ENCODE assay signal across 14 cellular contexts in the genomic region with DNA sequence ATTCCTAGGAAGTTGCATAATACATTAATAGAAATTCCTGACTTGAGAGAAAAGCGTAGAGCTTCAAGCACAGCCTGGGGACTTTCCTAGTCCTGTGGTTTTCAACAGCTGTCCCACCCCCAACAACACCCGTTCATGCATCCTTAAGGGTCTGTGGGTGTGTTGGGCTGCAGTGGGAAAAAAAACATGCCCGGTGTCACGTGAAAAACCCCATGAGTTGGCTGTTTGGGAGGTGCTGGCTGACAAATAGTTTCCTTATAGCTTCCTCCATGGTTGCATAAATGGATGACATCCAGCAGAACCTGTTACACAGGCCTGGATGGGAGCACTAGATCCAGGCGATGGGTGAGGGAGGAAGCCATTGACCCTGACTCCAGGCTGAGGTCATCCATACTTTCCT. TPM values are rescaled to one million over a fixed set of nuclear protein-coding genes. Genes with fewer than 3 reads are reported as not detected.
A peak's percentile ranks its signal among the peaks of the same experiment; 100 is the strongest.
DNase-seq lines count a peak whose midpoint lies in the region; ATAC-seq, FAIRE-seq and TF ChIP-seq lines count a peak whose summit lies in the region.
"Had no signal": no experiment of that assay in that cellular context is flagged by ENCODE, and none has a peak within 500 bp of the region (broad histone marks: within the 10 kb centered on the region; RNA-seq: fewer than 3 reads in every experiment).

No MANE protein-coding gene starts in this region.

- H3K27me3 ChIP-seq in CD8-positive, alpha-beta memory T cell (ENCODE audit: insufficient read depth, low read length, poor library complexity, severe bottlenecking): no peaks in the 10 kb centered on the region

- FAIRE-seq in RCC 7860 (lab: Jason Lieb, UNC): no peak
- FAIRE-seq: GM12891 had no signal

- no peaks in the 10 kb centered on the region for H3K4me1 ChIP-seq in CD8-positive, alpha-beta memory T cell (ENCODE audit: insufficient read depth, low read length)
- H3K4me1 ChIP-seq: parathyroid adenoma had no signal

- no peaks in the 10 kb centered on the region for H3K9me3 ChIP-seq in CD8-positive, alpha-beta memory T cell (ENCODE audit: low read length)

- DNase-seq in Caki2 (ENCODE audit: low read depth): peak; percentile 60
- DNase-seq in RCC 7860 (ENCODE audit: low spot score): peak; percentile 85
- DNase-seq in epithelial cell of proximal tubule (ENCODE audit: low read depth): peak; percentile 79
- DNase-seq in myocyte (ENCODE audit: low read depth): peak; percentile 88
- no peak for DNase-seq in activated naive CD8-positive, alpha-beta T cell treated with anti-CD3 and anti-CD28 coated beads, Interleukin-2, amount 50 U/mL, for 24 hours
- DNase-seq in HUDEP-2 (lab: John Stamatoyannopoulos, UW; ENCODE audit: unreplicated experiment in 76 of 76): no peak
- no peak for DNase-seq in CD8-positive, alpha-beta memory T cell
- DNase-seq in effector CD4-positive, alpha-beta T cell: no peak
- DNase-seq: activated T-cell treated with anti-CD3 and anti-CD28 coated beads, Interleukin-2, amount 50 U/mL, for 4 hours; CD4-positive, CD25-positive, alpha-beta regulatory T cell; NCI-H1417 had no signal

- no peak for ATAC-seq in activated naive CD8-positive, alpha-beta T cell treated with anti-CD3 and anti-CD28 coated beads, Interleukin-2, amount 50 U/mL, for 24 hours
- ATAC-seq: activated T-cell treated with anti-CD3 and anti-CD28 coated beads, Interleukin-2, amount 50 U/mL, for 4 hours had no signal

- peaks cover 19% of the 10 kb centered on the region for H3K4me1 Mint-ChIP-seq in activated naive CD8-positive, alpha-beta T cell treated with anti-CD3 and anti-CD28 coated beads, Interleukin-2, amount 50 U/mL, for 24 hours
- peaks cover 4 to 13% (median 11%) of the 10 kb centered on the region in 3 donors for H3K4me1 Mint-ChIP-seq in CD8-positive, alpha-beta memory T cell

- H3K9me3 Mint-ChIP-seq in activated naive CD8-positive, alpha-beta T cell treated with anti-CD3 and anti-CD28 coated beads, Interleukin-2, amount 50 U/mL, for 24 hours: peaks cover 2% of the 10 kb centered on the region
- peaks cover 0 to 4% (median 2%) of the 10 kb centered on the region in 5 donors for H3K9me3 Mint-ChIP-seq in CD8-positive, alpha-beta memory T cell
- H3K9me3 Mint-ChIP-seq: activated T-cell treated with anti-CD3 and anti-CD28 coated beads, Interleukin-2, amount 50 U/mL, for 4 hours had no signal

- CTCF ChIA-PET in CD8-positive, alpha-beta memory T cell (lab: Charles Lee): interaction anchor here (1.1 kb wide), 1 partner anchor 13 kb away, joined by 3 read pairs; no protein-coding TSS in a partner anchor

- no peak for TF ChIP-seq CTCF in epithelial cell of proximal tubule (conservative IDR thresholded peaks at IDR 0.05; ENCODE audit: low read depth, low read length)

- in situ Hi-C loops in Caki2 (cut with HindIII; ENCODE audit: low pct_unique_long_range_greater_than_20kb, low sequenced_read_pairs): no loop called here

- H3K4me3 Mint-ChIP-seq in activated naive CD8-positive, alpha-beta T cell treated with anti-CD3 and anti-CD28 coated beads, Interleukin-2, amount 50 U/mL, for 24 hours: no peak overlapping the region
- no peak overlapping the region for H3K4me3 Mint-ChIP-seq in CD8-positive, alpha-beta memory T cell
- H3K4me3 Mint-ChIP-seq: activated T-cell treated with anti-CD3 and anti-CD28 coated beads, Interleukin-2, amount 50 U/mL, for 4 hours had no signal

- H3K36me3 Mint-ChIP-seq in activated naive CD8-positive, alpha-beta T cell treated with anti-CD3 and anti-CD28 coated beads, Interleukin-2, amount 50 U/mL, for 24 hours (ENCODE audit: low read depth): no peaks in the 10 kb centered on the region
- peaks cover 0 to 6% (median 0%) of the 10 kb centered on the region in 3 donors for H3K36me3 Mint-ChIP-seq in CD8-positive, alpha-beta memory T cell
- H3K36me3 Mint-ChIP-seq: CD4-positive, CD25-positive, alpha-beta regulatory T cell had no signal

- peaks cover 24% of the 10 kb centered on the region for H3K27me3 Mint-ChIP-seq in activated naive CD8-positive, alpha-beta T cell treated with anti-CD3 and anti-CD28 coated beads, Interleukin-2, amount 50 U/mL, for 24 hours
- H3K27me3 Mint-ChIP-seq in CD8-positive, alpha-beta memory T cell: peaks cover 12 to 44% of the 10 kb centered on the region in 2 donors

- H3K27ac Mint-ChIP-seq in activated naive CD8-positive, alpha-beta T cell treated with anti-CD3 and anti-CD28 coated beads, Interleukin-2, amount 50 U/mL, for 24 hours: no peak overlapping the region
- peak overlapping the region in 1 of 8 donors; percentile 28 for H3K27ac Mint-ChIP-seq in CD8-positive, alpha-beta memory T cell
- H3K27ac Mint-ChIP-seq: CD4-positive, CD25-positive, alpha-beta regulatory T cell had no signal

- no peaks in the 10 kb centered on the region for H3K36me3 ChIP-seq in CD8-positive, alpha-beta memory T cell (ENCODE audit: insufficient read depth, low read length)

- POLR2A ChIA-PET in CD8-positive, alpha-beta memory T cell (lab: Charles Lee): no interaction called here

- no peak overlapping the region for H3K4me3 ChIP-seq in epithelial cell of proximal tubule (ENCODE audit: low read depth, low read length)
- no peak overlapping the region for H3K4me3 ChIP-seq in CD8-positive, alpha-beta memory T cell (ENCODE audit: low read length)
- H3K4me3 ChIP-seq: coronary artery had no signal

- H3K27ac ChIP-seq in CD8-positive, alpha-beta memory T cell (ENCODE audit: low read depth, low read length): no peak overlapping the region
- H3K27ac ChIP-seq: coronary artery, parathyroid adenoma had no signal

RNA-seq across cellular contexts. Expression of gene SLC9A4, which starts 15.0 kb away (rescaled TPM):
- total RNA-seq in Caki2 (2014; rRNA removed; shearing (Covaris generic); ENCODE audit: low replicate concordance): not detected in 2 replicates
- total RNA-seq in epithelial cell of proximal tubule (0.36 and 0.40 TPM in 2 replicates), myocyte (0.24 and 0.42 TPM in 2 replicates)
- 0.14 TPM for polyA plus RNA-seq in myocyte (2012)
- total RNA-seq in CD8-positive, alpha-beta memory T cell: not detected
- polyA plus RNA-seq in CD8-positive, alpha-beta memory T cell: not detected
- total RNA-seq: CD4-positive, CD25-positive, alpha-beta regulatory T cell had no signal
- polyA plus RNA-seq: CD4-positive, CD25-positive, alpha-beta regulatory T cell had no signal

Comparison
In these comparisons a context has a peak if more than half of its experiments do, and no peak if none do; other contexts are left out.
1. DNase-seq: peak in Caki2 (single experiment), RCC 7860 (single experiment), epithelial cell of proximal tubule (single experiment) and myocyte (single experiment); none in activated naive CD8-positive, alpha-beta T cell treated with anti-CD3 and anti-CD28 coated beads, Interleukin-2, amount 50 U/mL, for 24 hours (single experiment), HUDEP-2 (0 of 76), CD8-positive, alpha-beta memory T cell (0 of 5) and effector CD4-positive, alpha-beta T cell (single experiment).